15 cellular contexts compared by ENCODE assay signal in genomic region chr5:7867260-7867659, GRCh38. TPM values are rescaled to one million over a fixed set of nuclear protein-coding genes. Genes with fewer than 3 reads are reported as not detected.
DNase-seq lines count a peak whose midpoint lies in the region; ATAC-seq and TF ChIP-seq lines count a peak whose summit lies in the region.
"Had no signal": no experiment of that assay in that cellular context is flagged by ENCODE, and none has a peak within 500 bp of the region (broad histone marks: within the 10 kb centered on the region; RNA-seq: fewer than 3 reads in every experiment).

No MANE protein-coding gene starts in this region.

- peak overlapping the region; percentile 78; the same call in 1 of the 2 replicates for H3K4me2 ChIP-seq in MM.1S (ENCODE audit: low read depth, low read length)

- peak overlapping the region in 1 of 2 donors; percentile 95 for H3K4me3 Mint-ChIP-seq in activated T-cell treated with anti-CD3 and anti-CD28 coated beads, Interleukin-2, amount 50 U/mL, for 72 hours
- H3K4me3 Mint-ChIP-seq in stimulated activated effector memory CD8-positive, alpha-beta T cell treated with anti-CD3 and anti-CD28 coated beads, Interleukin-12 subunit alpha, Interleukin-12 subunit beta, amount 100 ng/mL, for 72 hours, result peak overlapping the region; percentile 83
- peak overlapping the region in 1 of 2 donors; percentile 82 for H3K4me3 Mint-ChIP-seq in effector memory CD8-positive, alpha-beta T cell

- H3K4me3 ChIP-seq in MM.1S (ENCODE audit: low read length), result no peak overlapping the region
- peak overlapping the region; percentile 7 to 83 for H3K4me3 ChIP-seq in duodenal mucosa (ENCODE audit: low read depth in 1 of 2, low read length in 2 of 2)
- H3K4me3 ChIP-seq in tibial nerve, result no peak overlapping the region

- peaks cover 66% of the 10 kb centered on the region for H3K79me2 ChIP-seq in MM.1S (ENCODE audit: low read length)

- peaks cover 11 to 12% of the 10 kb centered on the region in 2 donors for H3K36me3 Mint-ChIP-seq in activated T-cell treated with anti-CD3 and anti-CD28 coated beads, Interleukin-2, amount 50 U/mL, for 72 hours (ENCODE audit: insufficient read depth in 2 of 2)
- peaks cover 58% of the 10 kb centered on the region for H3K36me3 Mint-ChIP-seq in stimulated activated effector memory CD8-positive, alpha-beta T cell treated with anti-CD3 and anti-CD28 coated beads, Interleukin-12 subunit alpha, Interleukin-12 subunit beta, amount 100 ng/mL, for 72 hours
- H3K36me3 Mint-ChIP-seq in effector memory CD8-positive, alpha-beta T cell (ENCODE audit: insufficient read depth), result peaks cover 34% of the 10 kb centered on the region

- no peak overlapping the region for H2AFZ ChIP-seq in MM.1S (ENCODE audit: low read length)

- DNase-seq in activated T-cell treated with anti-CD3 and anti-CD28 coated beads, Interleukin-2, amount 50 U/mL, for 72 hours, result no peak
- DNase-seq in activated T-cell treated with anti-CD3 and anti-CD28 coated beads for 4 hours, result no peak
- no peak for DNase-seq in MM.1S
- no peak for DNase-seq in stimulated activated effector memory CD8-positive, alpha-beta T cell treated with anti-CD3 and anti-CD28 coated beads, Interleukin-12 subunit alpha, Interleukin-12 subunit beta, amount 100 ng/mL, for 72 hours (ENCODE audit: low spot score in 2 of 2)
- no peak for DNase-seq in tibial nerve (ENCODE audit: low spot score in 2 of 2)
- no peak for DNase-seq in effector memory CD8-positive, alpha-beta T cell
- DNase-seq: stimulated activated CD4-positive, alpha-beta T cell treated with anti-CD3 and anti-CD28 coated beads, Interleukin-4, amount 100 ng/mL, for 1 hour; stimulated activated naive CD4-positive, alpha-beta T cell had no signal

- H3K9ac ChIP-seq in MM.1S (ENCODE audit: low read length), result no peak overlapping the region
- peak overlapping the region in 1 of 2 donors; percentile 5 for H3K9ac ChIP-seq in duodenal mucosa (ENCODE audit: low read depth in 1 of 2, low read length in 2 of 2)

- TF ChIP-seq CTCF in MM.1S (IDR thresholded peaks at IDR 0.05; ENCODE audit: low read length) (no peak), tibial nerve (IDR thresholded peaks at IDR 0.05) (no peak)

- H3K36me3 ChIP-seq in MM.1S (replicated peaks; ENCODE audit: insufficient read depth, low read length) (no peaks in the 10 kb centered on the region; the same call in 1 of the 2 replicates), duodenal mucosa (ENCODE audit: control insufficient read depth in 1 of 2, insufficient read depth in 2 of 2, low read length in 2 of 2) (peaks cover 10 to 14% of the 10 kb centered on the region in 2 donors), tibial nerve (peaks cover 0 to 33% (median 0%) of the 10 kb centered on the region in 3 donors)

- no peak for ATAC-seq in activated T-cell treated with anti-CD3 and anti-CD28 coated beads, Interleukin-2, amount 50 U/mL, for 72 hours (replicated peaks in 1 of 2)
- no peak for ATAC-seq in stimulated activated effector memory CD8-positive, alpha-beta T cell treated with anti-CD3 and anti-CD28 coated beads, Interleukin-12 subunit alpha, Interleukin-12 subunit beta, amount 100 ng/mL, for 72 hours
- no peak for ATAC-seq in effector memory CD8-positive, alpha-beta T cell (replicated peaks)
- ATAC-seq in GM18873 (IDR thresholded peaks at IDR 0.05; ENCODE audit: low FRiP score, unreplicated experiment), result no peak

- no peaks in the 10 kb centered on the region for H3K27me3 Mint-ChIP-seq in activated T-cell treated with anti-CD3 and anti-CD28 coated beads, Interleukin-2, amount 50 U/mL, for 72 hours (ENCODE audit: low read depth)
- H3K27me3 Mint-ChIP-seq in effector memory CD8-positive, alpha-beta T cell, result no peaks in the 10 kb centered on the region
- H3K27me3 Mint-ChIP-seq: memory B cell had no signal

- no peak for TF ChIP-seq POLR2A in tibial nerve (IDR thresholded peaks at IDR 0.05)

- no peaks in the 10 kb centered on the region for H3K9me3 Mint-ChIP-seq in activated T-cell treated with anti-CD3 and anti-CD28 coated beads, Interleukin-2, amount 50 U/mL, for 72 hours
- no peaks in the 10 kb centered on the region for H3K9me3 Mint-ChIP-seq in stimulated activated effector memory CD8-positive, alpha-beta T cell treated with anti-CD3 and anti-CD28 coated beads, Interleukin-12 subunit alpha, Interleukin-12 subunit beta, amount 100 ng/mL, for 72 hours
- no peaks in the 10 kb centered on the region for H3K9me3 Mint-ChIP-seq in effector memory CD8-positive, alpha-beta T cell
- H3K9me3 Mint-ChIP-seq: memory B cell had no signal

- H3F3A ChIP-seq in MM.1S (ENCODE audit: insufficient read depth, low read length), result peaks cover 30% of the 10 kb centered on the region

- WGBS in tibial nerve, 2 donors, result 78 to 83% methylated on average over 3 of the region's 3 CpGs

- H3K4me1 Mint-ChIP-seq in activated T-cell treated with anti-CD3 and anti-CD28 coated beads, Interleukin-2, amount 50 U/mL, for 72 hours (ENCODE audit: low read depth), result peaks cover 58% of the 10 kb centered on the region
- peaks cover 28% of the 10 kb centered on the region for H3K4me1 Mint-ChIP-seq in stimulated activated effector memory CD8-positive, alpha-beta T cell treated with anti-CD3 and anti-CD28 coated beads, Interleukin-12 subunit alpha, Interleukin-12 subunit beta, amount 100 ng/mL, for 72 hours
- H3K4me1 Mint-ChIP-seq in effector memory CD8-positive, alpha-beta T cell (ENCODE audit: low read depth in 2 of 2), result peaks cover 39 to 53% of the 10 kb centered on the region in 2 donors

- H3K9me3 ChIP-seq in MM.1S (replicated peaks; ENCODE audit: insufficient read depth, low read length) (no peaks in the 10 kb centered on the region), duodenal mucosa (ENCODE audit: control insufficient read depth in 1 of 2, low read length in 2 of 2) (no peaks in the 10 kb centered on the region), tibial nerve (no peaks in the 10 kb centered on the region)

- no peaks in the 10 kb centered on the region for H3K9me2 ChIP-seq in MM.1S (replicated peaks; ENCODE audit: insufficient read depth, low read length)

- TF ChIP-seq EP300 in tibial nerve (IDR thresholded peaks at IDR 0.05), result no peak

- H3K4me1 ChIP-seq in MM.1S (ENCODE audit: low read length) (peaks cover 16% of the 10 kb centered on the region), duodenal mucosa (ENCODE audit: control insufficient read depth in 1 of 2, insufficient read depth in 2 of 2, low read length in 2 of 2) (peaks cover 33 to 34% of the 10 kb centered on the region in 2 donors), tibial nerve (peaks cover 0 to 57% (median 10%) of the 10 kb centered on the region in 4 donors)

- H4K20me1 ChIP-seq in MM.1S (ENCODE audit: insufficient read depth, low read length), result no peaks in the 10 kb centered on the region

- peak overlapping the region; percentile 22 for H3K27ac Mint-ChIP-seq in activated T-cell treated with anti-CD3 and anti-CD28 coated beads, Interleukin-2, amount 50 U/mL, for 72 hours
- no peak overlapping the region for H3K27ac Mint-ChIP-seq in stimulated activated effector memory CD8-positive, alpha-beta T cell treated with anti-CD3 and anti-CD28 coated beads, Interleukin-12 subunit alpha, Interleukin-12 subunit beta, amount 100 ng/mL, for 72 hours
- peak overlapping the region in 1 of 2 donors; percentile 46 for H3K27ac Mint-ChIP-seq in effector memory CD8-positive, alpha-beta T cell
- H3K27ac Mint-ChIP-seq: memory B cell had no signal

- H3K27me3 ChIP-seq in MM.1S (replicated peaks; ENCODE audit: insufficient read depth, low read length), result no peaks in the 10 kb centered on the region
- no peaks in the 10 kb centered on the region for H3K27me3 ChIP-seq in duodenal mucosa (ENCODE audit: control insufficient read depth in 1 of 2, insufficient read depth in 2 of 2, low read length in 2 of 2)
- no peaks in the 10 kb centered on the region for H3K27me3 ChIP-seq in tibial nerve

- no peak overlapping the region for H3K27ac ChIP-seq in MM.1S (ENCODE audit: low read length)
- H3K27ac ChIP-seq in duodenal mucosa (ENCODE audit: low read depth, low read length), result no peak overlapping the region
- H3K27ac ChIP-seq in tibial nerve, result no peak overlapping the region
- H3K27ac ChIP-seq: C4-2B, epithelial cell of prostate had no signal

RNA-seq across cellular contexts. Expression of gene FASTKD3, which starts 1.6 kb away (rescaled TPM):
- 10 to 100 TPM in 1 of 2 donors, 1 to 10 TPM in 1; 8.5 to 12.3 TPM for total RNA-seq in activated T-cell treated with anti-CD3 and anti-CD28 coated beads, Interleukin-2, amount 50 U/mL, for 72 hours
- total RNA-seq in tibial nerve, result 10 to 100 TPM in 1 of 4 donors, 1 to 10 TPM in 3; 4.7 to 16.0 (median 8.2) TPM

RNA-seq across cellular contexts. Expression of gene MTRR, which starts 1.7 kb away (rescaled TPM):
- 10 to 100 TPM; 65.0 to 67.6 TPM for total RNA-seq in activated T-cell treated with anti-CD3 and anti-CD28 coated beads, Interleukin-2, amount 50 U/mL, for 72 hours
- 10 to 100 TPM; 34.3 to 48.0 (median 41.8) TPM for total RNA-seq in tibial nerve

RNA-seq across cellular contexts. Expression of gene CFAP90, which starts 16.3 kb away (rescaled TPM):
- total RNA-seq in activated T-cell treated with anti-CD3 and anti-CD28 coated beads, Interleukin-2, amount 50 U/mL, for 72 hours, result not detected
- total RNA-seq in tibial nerve, result not detected
- total RNA-seq: cardiac septum, RPMI7951 had no signal

Comparison
In these comparisons a context has a peak if more than half of its experiments do, and no peak if none do; other contexts are left out.
1. H3K4me3 ChIP-seq: peak in duodenal mucosa (2 of 2); none in MM.1S (single experiment) and tibial nerve (0 of 4).